ENCODE assay signal across 22 cellular contexts in the genomic region with DNA sequence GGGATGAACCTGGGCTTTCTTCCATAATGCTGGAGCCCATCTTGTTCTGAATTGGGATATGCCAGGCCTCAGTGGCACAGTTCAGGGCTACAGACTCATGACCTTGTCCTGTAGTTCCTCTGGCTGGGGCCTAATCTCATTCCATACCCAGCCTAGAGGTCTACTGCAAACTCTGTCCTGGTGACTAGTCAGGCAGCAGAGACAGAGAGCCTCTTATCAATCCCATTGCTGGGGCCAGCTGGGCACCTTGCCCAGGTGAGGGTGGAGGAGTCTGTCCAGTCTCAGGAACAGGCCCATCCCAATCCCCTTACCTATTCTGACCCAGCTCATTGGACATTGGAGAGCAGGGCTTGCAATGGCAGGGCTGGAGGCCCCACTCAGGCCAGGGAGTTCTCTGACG. TPM values are rescaled to one million over a fixed set of nuclear protein-coding genes. Genes with fewer than 3 reads are reported as not detected.
DNase-seq lines count a peak whose midpoint lies in the region; ATAC-seq, FAIRE-seq and TF ChIP-seq lines count a peak whose summit lies in the region.
"Had no signal": no experiment of that assay in that cellular context is flagged by ENCODE, and none has a peak within 500 bp of the region (broad histone marks: within the 10 kb centered on the region; RNA-seq: fewer than 3 reads in every experiment).

No MANE protein-coding gene starts in this region.

- FAIRE-seq in kidney (lab: Jason Lieb, UNC): no peak
- FAIRE-seq: HepG2 had no signal

- H3K27ac ChIP-seq in HCT116 (ENCODE audit: low read depth, low read length) (no peak overlapping the region), VCaP (peak overlapping the region; percentile 78), kidney (ENCODE audit: low read depth in 2 of 2, low read length in 2 of 2) (no peak overlapping the region), transverse colon (peak overlapping the region in 1 of 4 donors; percentile 60)
- no peak overlapping the region for H3K27ac ChIP-seq in naive thymus-derived CD4-positive, alpha-beta T cell (ENCODE audit: low read depth, low read length)
- H3K27ac ChIP-seq: KMS-11 had no signal

- CTCF ChIA-PET in HCT116 (lab: Charles Lee): interaction anchor here (1.3 to 2.0 kb wide), 2 partner anchors 12 to 28 kb away, joined by 3 to 5 read pairs; partner anchors contain the start of gene COMTD1
- CTCF ChIA-PET in activated CD8-positive, alpha-beta memory T cell treated with anti-CD3 and anti-CD28 coated beads, Interleukin-2, amount 10 ng/mL, durations not matched to agents 7 days and 5 days (lab: Charles Lee): interaction anchor here (0.6 kb wide), 1 partner anchor 12 kb away, joined by 3 read pairs; no protein-coding TSS in a partner anchor
- CTCF ChIA-PET in naive thymus-derived CD4-positive, alpha-beta T cell (lab: Charles Lee): no interaction called here

- H3K4me3 Mint-ChIP-seq in type B pancreatic cell: no peak overlapping the region
- no peak overlapping the region for H3K4me3 Mint-ChIP-seq in activated CD8-positive, alpha-beta memory T cell treated with anti-CD3 and anti-CD28 coated beads, Interleukin-2, amount 10 ng/mL, durations not matched to agents 7 days and 5 days
- H3K4me3 Mint-ChIP-seq in naive thymus-derived CD4-positive, alpha-beta T cell: no peak overlapping the region
- H3K4me3 Mint-ChIP-seq: CD4-positive, CD25-positive, alpha-beta regulatory T cell; GM23338 had no signal

- no peaks in the 10 kb centered on the region for H3K36me3 ChIP-seq in HCT116 (ENCODE audit: control insufficient read depth in 1 of 2, insufficient read depth in 2 of 2, low read length in 2 of 2)
- H3K36me3 ChIP-seq in kidney (ENCODE audit: control insufficient read depth in 1 of 2, insufficient read depth in 2 of 2, low read length in 2 of 2): no peaks in the 10 kb centered on the region
- no peaks in the 10 kb centered on the region for H3K36me3 ChIP-seq in transverse colon
- no peaks in the 10 kb centered on the region for H3K36me3 ChIP-seq in naive thymus-derived CD4-positive, alpha-beta T cell (ENCODE audit: control insufficient read depth in 2 of 3, insufficient read depth in 3 of 3, low read length in 3 of 3)
- H3K36me3 ChIP-seq: Peyer's patch had no signal

- H3K27me3 Mint-ChIP-seq in type B pancreatic cell: no peaks in the 10 kb centered on the region
- no peaks in the 10 kb centered on the region for H3K27me3 Mint-ChIP-seq in activated CD8-positive, alpha-beta memory T cell treated with anti-CD3 and anti-CD28 coated beads, Interleukin-2, amount 10 ng/mL, durations not matched to agents 7 days and 5 days
- H3K27me3 Mint-ChIP-seq in naive thymus-derived CD4-positive, alpha-beta T cell: peaks cover 0 to 4% (median 0%) of the 10 kb centered on the region in 5 donors
- H3K27me3 Mint-ChIP-seq: CD4-positive, CD25-positive, alpha-beta regulatory T cell had no signal

- no peaks in the 10 kb centered on the region for H3K36me3 Mint-ChIP-seq in type B pancreatic cell
- no peaks in the 10 kb centered on the region for H3K36me3 Mint-ChIP-seq in activated CD8-positive, alpha-beta memory T cell treated with anti-CD3 and anti-CD28 coated beads, Interleukin-2, amount 10 ng/mL, durations not matched to agents 7 days and 5 days
- peaks cover 0 to 4% (median 0%) of the 10 kb centered on the region in 5 donors for H3K36me3 Mint-ChIP-seq in naive thymus-derived CD4-positive, alpha-beta T cell
- H3K36me3 Mint-ChIP-seq: CD4-positive, CD25-positive, alpha-beta regulatory T cell had no signal

- H3K4me3 ChIP-seq in HCT116 (replicated peaks in 1 of 2; ENCODE audit: low read depth in 1 of 2, low read length in 2 of 2) (no peak overlapping the region), kidney (ENCODE audit: low read length in 2 of 2) (no peak overlapping the region), transverse colon (no peak overlapping the region)
- H3K4me3 ChIP-seq in naive thymus-derived CD4-positive, alpha-beta T cell (ENCODE audit: low read length): no peak overlapping the region
- H3K4me3 ChIP-seq: GM23338, Peyer's patch had no signal

- in situ Hi-C loops in transverse colon (cut with MboI; ENCODE audit: low pct_ligation_motif_present in 1 of 4, low pct_unique_long_range_greater_than_20kb in 1 of 4, low sequenced_read_pairs in 3 of 4): no loop called here

- peaks cover 14% of the 10 kb centered on the region for H3K4me1 Mint-ChIP-seq in type B pancreatic cell (ENCODE audit: unreplicated experiment)
- no peaks in the 10 kb centered on the region for H3K4me1 Mint-ChIP-seq in activated CD8-positive, alpha-beta memory T cell treated with anti-CD3 and anti-CD28 coated beads, Interleukin-2, amount 10 ng/mL, durations not matched to agents 7 days and 5 days
- peaks cover 0 to 2% (median 0%) of the 10 kb centered on the region in 7 donors for H3K4me1 Mint-ChIP-seq in naive thymus-derived CD4-positive, alpha-beta T cell
- H3K4me1 Mint-ChIP-seq: CD4-positive, CD25-positive, alpha-beta regulatory T cell had no signal

- peaks cover 5 to 23% of the 10 kb centered on the region in 2 experiments; a peak in 3 of 4 replicates for H3K4me1 ChIP-seq in HCT116 (ENCODE audit: control insufficient read depth in 1 of 2, insufficient read depth in 2 of 2, low read length in 2 of 2)
- H3K4me1 ChIP-seq in kidney (ENCODE audit: control insufficient read depth in 1 of 2, insufficient read depth in 1 of 2, low read depth in 1 of 2, low read length in 2 of 2): peaks cover 0 to 4% of the 10 kb centered on the region in 2 donors
- peaks cover 0 to 22% (median 14%) of the 10 kb centered on the region in 4 donors for H3K4me1 ChIP-seq in transverse colon
- no peaks in the 10 kb centered on the region for H3K4me1 ChIP-seq in naive thymus-derived CD4-positive, alpha-beta T cell (ENCODE audit: control insufficient read depth in 2 of 2, insufficient read depth in 2 of 2, low read length in 2 of 2)

- H3K79me2 ChIP-seq in HCT116 (ENCODE audit: insufficient read depth, low read length): no peaks in the 10 kb centered on the region

- TF ChIP-seq EP300 in transverse colon (IDR thresholded peaks at IDR 0.05; ENCODE audit: low read depth): no peak

- H3K9me3 Mint-ChIP-seq in type B pancreatic cell: peaks cover 3% of the 10 kb centered on the region
- no peaks in the 10 kb centered on the region for H3K9me3 Mint-ChIP-seq in activated CD8-positive, alpha-beta memory T cell treated with anti-CD3 and anti-CD28 coated beads, Interleukin-2, amount 10 ng/mL, durations not matched to agents 7 days and 5 days (ENCODE audit: low read depth)
- peaks cover 0 to 3% (median 0%) of the 10 kb centered on the region in 11 donors for H3K9me3 Mint-ChIP-seq in naive thymus-derived CD4-positive, alpha-beta T cell

- peak; percentile 28; the same call in 1 of the 2 replicates for ATAC-seq in HCT116
- ATAC-seq in activated CD8-positive, alpha-beta memory T cell treated with anti-CD3 and anti-CD28 coated beads, Interleukin-2, amount 10 ng/mL, durations not matched to agents 7 days and 5 days: no peak
- ATAC-seq in naive thymus-derived CD4-positive, alpha-beta T cell: no peak
- ATAC-seq: GM23338, HepG2 had no signal

- POLR2A ChIA-PET in HCT116 (lab: Charles Lee): no interaction called here
- POLR2A ChIA-PET in naive thymus-derived CD4-positive, alpha-beta T cell (lab: Charles Lee): no interaction called here

- H3K27me3 ChIP-seq in HCT116 (ENCODE audit: insufficient read depth, low read length) (no peaks in the 10 kb centered on the region), transverse colon (no peaks in the 10 kb centered on the region)
- H3K27me3 ChIP-seq in naive thymus-derived CD4-positive, alpha-beta T cell (ENCODE audit: control insufficient read depth in 2 of 2, insufficient read depth in 2 of 2, low read length in 2 of 2): no peaks in the 10 kb centered on the region
- H3K27me3 ChIP-seq: Peyer's patch had no signal

- WGBS in transverse colon (ENCODE audit: low coverage in 1 of 2), 2 donors: 93% methylated on average over 1 of the region's 1 CpG; no CpG with 5 or more reads in 1 of the 2 donors

- TF ChIP-seq RAD21 in HCT116 (IDR thresholded peaks at IDR 0.05; ENCODE audit: low read depth): no peak

- BruUV-seq in HCT116 (replicated peaks; lab: Mats Ljungman, UMichigan): no TSS peak

- TF ChIP-seq POLR2A in HCT116 (IDR thresholded peaks at IDR 0.05; ENCODE audit: borderline replicate concordance, extremely low read depth, insufficient read depth, insufficient read length) (no peak), transverse colon (IDR thresholded peaks at IDR 0.05) (no peak)

- no peaks in the 10 kb centered on the region for H3K9me2 ChIP-seq in HCT116 (ENCODE audit: insufficient read depth)
- H3K9me2 ChIP-seq: SK-N-SH had no signal

- H3K9me3 ChIP-seq in HCT116 (ENCODE audit: control insufficient read depth in 1 of 2, insufficient read depth in 1 of 2, low read depth in 1 of 2, low read length in 2 of 2) (0 out of 4 replicates have a peak, but pooled peaks cover 0 to 3% of the 10 kb centered on the region in 2 experiments), kidney (ENCODE audit: control insufficient read depth in 1 of 2, low read length in 2 of 2) (peaks cover 0 to 5% of the 10 kb centered on the region in 2 donors), transverse colon (no peaks in the 10 kb centered on the region)
- H3K9me3 ChIP-seq in naive thymus-derived CD4-positive, alpha-beta T cell (ENCODE audit: control insufficient read depth in 2 of 3, low read length in 3 of 3): no peaks in the 10 kb centered on the region
- H3K9me3 ChIP-seq: SK-N-SH had no signal

- intact Hi-C loops in HCT116 (cut with micrococcal nuclease) (no loop called here), kidney (cut with DNase I) (no loop called here), transverse colon (cut with DNase I; ENCODE audit: low total_unique reads) (no loop called here)
- intact Hi-C loops in naive thymus-derived CD4-positive, alpha-beta T cell (cut with micrococcal nuclease): no loop called here

- DNase-seq in HCT116 (ENCODE audit: low read depth, low spot score): no peak
- peak; percentile 35 for DNase-seq in kidney
- DNase-seq in type B pancreatic cell (ENCODE audit: extremely low spot score, unreplicated experiment): no peak
- DNase-seq in activated CD8-positive, alpha-beta memory T cell treated with anti-CD3 and anti-CD28 coated beads, Interleukin-2, amount 10 ng/mL, durations not matched to agents 7 days and 5 days: no peak
- DNase-seq in transverse colon: no peak
- DNase-seq in naive thymus-derived CD4-positive, alpha-beta T cell: no peak
- DNase-seq: ACHN; AML-193; Caco-2; CD4-positive, CD25-positive, alpha-beta regulatory T cell; NCI-H1436; NCI-H2029; NCI-H2171; NCI-H510A; NCI-H774; Peyer's patch; SHP77; SK-N-SH had no signal

- H3K27ac Mint-ChIP-seq in type B pancreatic cell: peak overlapping the region; percentile 23
- no peak overlapping the region for H3K27ac Mint-ChIP-seq in activated CD8-positive, alpha-beta memory T cell treated with anti-CD3 and anti-CD28 coated beads, Interleukin-2, amount 10 ng/mL, durations not matched to agents 7 days and 5 days
- H3K27ac Mint-ChIP-seq in naive thymus-derived CD4-positive, alpha-beta T cell: no peak overlapping the region
- H3K27ac Mint-ChIP-seq: CD4-positive, CD25-positive, alpha-beta regulatory T cell; GM23338 had no signal

- no peak overlapping the region for H2AFZ ChIP-seq in HCT116 (ENCODE audit: low read depth, low read length, poor library complexity, severe bottlenecking)
- H2AFZ ChIP-seq: GM23338 had no signal

- H4K20me1 ChIP-seq in HCT116 (ENCODE audit: insufficient read depth): no peaks in the 10 kb centered on the region

- no peak for TF ChIP-seq CTCF in HCT116 (IDR thresholded peaks at IDR 0.05 in 2 of 3, conservative IDR thresholded peaks at IDR 0.05 in 1 of 3; ENCODE audit: borderline replicate concordance in 1 of 3, insufficient read depth in 1 of 3, low read depth in 2 of 3, low read length in 2 of 3)
- no peak for TF ChIP-seq CTCF in VCaP (conservative IDR thresholded peaks at IDR 0.05)
- no peak for TF ChIP-seq CTCF in kidney (IDR thresholded peaks at IDR 0.05; ENCODE audit: borderline replicate concordance, extremely low read depth, insufficient read depth)
- no peak for TF ChIP-seq CTCF in type B pancreatic cell (conservative IDR thresholded peaks at IDR 0.05)
- no peak for TF ChIP-seq CTCF in transverse colon (IDR thresholded peaks at IDR 0.05)

- H3K9ac ChIP-seq in HCT116 (ENCODE audit: low read length) (no peak overlapping the region), kidney (ENCODE audit: low read length in 2 of 2) (no peak overlapping the region)
- H3K9ac ChIP-seq: KMS-11, SK-N-SH had no signal

- RAD21 ChIA-PET in HCT116 (lab: Charles Lee; ENCODE audit: low non-redundant PET in 1 of 2, low total read pairs in 2 of 2, uncharacterized antibody in 2 of 2, unreplicated experiment in 2 of 2): no interaction called here

- H3K4me2 ChIP-seq in HCT116 (ENCODE audit: low read length): no peak overlapping the region
- H3K4me2 ChIP-seq: GM23338, KMS-11, SK-N-SH had no signal

RNA-seq across cellular contexts. Expression of gene COMTD1, which starts 28.0 kb away (rescaled TPM):
- 35.1 TPM for total RNA-seq in HCT116 (2021; ENCODE audit: unreplicated experiment)
- polyA plus RNA-seq in HCT116 (2012): 24.9 and 32.5 TPM in 2 replicates
- total RNA-seq in kidney: 26.6 TPM
- polyA plus RNA-seq in kidney (ENCODE audit: insufficient read depth, low read depth, low replicate concordance): 65.3 TPM
- 40.4 and 62.6 TPM in 2 replicates for total RNA-seq in type B pancreatic cell (ENCODE audit: low replicate concordance)
- total RNA-seq in activated CD8-positive, alpha-beta memory T cell treated with anti-CD3 and anti-CD28 coated beads, Interleukin-2, amount 10 ng/mL, durations not matched to agents 7 days and 5 days: 10 to 100 TPM; 39.8 to 43.2 TPM
- total RNA-seq in transverse colon: 100 to 1,000 TPM in 3 of 4 donors, 10 to 100 TPM in 1; 90.7 to 761 (median 173) TPM
- total RNA-seq in naive thymus-derived CD4-positive, alpha-beta T cell: 10 to 100 TPM; 10.1 to 29.2 (median 15.8) TPM
- polyA plus RNA-seq in naive thymus-derived CD4-positive, alpha-beta T cell: 10 to 100 TPM in 1 of 2 donors, 1 to 10 TPM in 1; 8.8 to 14.8 TPM

RNA-seq across cellular contexts. Expression of gene VDAC2, which starts 53.2 kb away (rescaled TPM):
- 289 TPM for total RNA-seq in HCT116 (2021; ENCODE audit: unreplicated experiment)
- polyA plus RNA-seq in HCT116 (2012): 231 and 273 TPM in 2 replicates
- 128 TPM for total RNA-seq in kidney
- polyA plus RNA-seq in kidney (ENCODE audit: insufficient read depth, low read depth, low replicate concordance): 211 TPM
- total RNA-seq in type B pancreatic cell (ENCODE audit: low replicate concordance): 204 and 242 TPM in 2 replicates
- total RNA-seq in activated CD8-positive, alpha-beta memory T cell treated with anti-CD3 and anti-CD28 coated beads, Interleukin-2, amount 10 ng/mL, durations not matched to agents 7 days and 5 days: 100 to 1,000 TPM; 136 to 156 TPM
- 100 to 1,000 TPM in 3 of 4 donors, 10 to 100 TPM in 1; 52.1 to 234 (median 149) TPM for total RNA-seq in transverse colon
- total RNA-seq in naive thymus-derived CD4-positive, alpha-beta T cell: 100 to 1,000 TPM in 3 of 5 experiments, 10 to 100 TPM in 2; 82.8 to 138 (median 121) TPM
- 100 to 1,000 TPM; 170 to 193 TPM for polyA plus RNA-seq in naive thymus-derived CD4-positive, alpha-beta T cell
